ENCODE assay signal across 2 cellular contexts in genomic region chr19:38224014-38224862, GRCh38.
TF ChIP-seq lines count a peak whose summit lies in the region.

Gene DPF1 (minus strand): TSS chr19:38224222. CDS start chr19:38224142, 80 bp downstream.

TF ChIP-seq in WTC11, 78 proteins besides CTCF, POLR2A, EP300 and RAD21 (continued from another document and continues in another):
- TF ChIP-seq KAT7 (CRISPR knock-in tag; IDR thresholded peaks at IDR 0.05; ENCODE audit: borderline replicate concordance) (no peak), TP53 (CRISPR knock-in tag; IDR thresholded peaks at IDR 0.05) (no peak), ZBTB21 (CRISPR knock-in tag; IDR thresholded peaks at IDR 0.05; ENCODE audit: borderline replicate concordance) (no peak), GABPB1 (CRISPR knock-in tag; IDR thresholded peaks at IDR 0.05) (no peak), ZNF317 (CRISPR knock-in tag; IDR thresholded peaks at IDR 0.05; ENCODE audit: borderline replicate concordance, low read depth) (no peak), NFYB (CRISPR knock-in tag; conservative IDR thresholded peaks at IDR 0.05; ENCODE audit: low read depth) (peak; percentile 88), NR3C1 (CRISPR knock-in tag; conservative IDR thresholded peaks at IDR 0.05; ENCODE audit: low read depth) (no peak), ATF2 (CRISPR knock-in tag; IDR thresholded peaks at IDR 0.05; ENCODE audit: borderline replicate concordance, low read depth) (no peak), FOXK1 (CRISPR knock-in tag; IDR thresholded peaks at IDR 0.05) (peak; percentile 18; the same call in 1 of the 2 replicates), FOXJ3 (CRISPR knock-in tag; IDR thresholded peaks at IDR 0.05; ENCODE audit: borderline replicate concordance) (no peak), SMAD4 (CRISPR knock-in tag; IDR thresholded peaks at IDR 0.05) (no peak), CBFB (CRISPR knock-in tag; IDR thresholded peaks at IDR 0.05; ENCODE audit: low read depth) (no peak), PRDM15 (CRISPR knock-in tag; IDR thresholded peaks at IDR 0.05) (no peak), ZMAT4 (CRISPR knock-in tag; IDR thresholded peaks at IDR 0.05) (no peak), ZBTB43 (CRISPR knock-in tag; IDR thresholded peaks at IDR 0.05) (peak; percentile 87), SP1 (CRISPR knock-in tag; conservative IDR thresholded peaks at IDR 0.05) (peak; percentile 98), CDX4 (CRISPR knock-in tag; IDR thresholded peaks at IDR 0.05; ENCODE audit: borderline replicate concordance) (no peak), ESRRA (CRISPR knock-in tag; IDR thresholded peaks at IDR 0.05; ENCODE audit: borderline replicate concordance) (peak; percentile 42; the same call in 1 of the 2 replicates), CREM (CRISPR knock-in tag; IDR thresholded peaks at IDR 0.05) (no peak), NR2C2 (CRISPR knock-in tag; IDR thresholded peaks at IDR 0.05) (no peak), NR1H2 (CRISPR knock-in tag; IDR thresholded peaks at IDR 0.05) (no peak), HMGXB4 (CRISPR knock-in tag; IDR thresholded peaks at IDR 0.05) (peak; percentile 51; the same call in 1 of the 2 replicates), PRRX2 (CRISPR knock-in tag; IDR thresholded peaks at IDR 0.05) (no peak)

TF ChIP-seq in HepG2, 621 proteins besides CTCF, POLR2A, EP300 and RAD21 (continued from another document and continues in another):
- TF ChIP-seq PATZ1 (CRISPR knock-in tag; IDR thresholded peaks at IDR 0.05): peak; percentile 79
- TF ChIP-seq ZNF605 (CRISPR knock-in tag; IDR thresholded peaks at IDR 0.05): no peak
- 0 out of 2 replicates have a peak, but pooled peaks have one; percentile 14 for TF ChIP-seq ZNF331 (CRISPR knock-in tag; IDR thresholded peaks at IDR 0.05)
- TF ChIP-seq HNRNPLL (IDR thresholded peaks at IDR 0.05; ENCODE audit: low read depth, low read length, poor library complexity, severe bottlenecking): peak; percentile 14
- TF ChIP-seq ZBTB43 (CRISPR knock-in tag; conservative IDR thresholded peaks at IDR 0.05): 0 out of 2 replicates have a peak, but pooled peaks have one; percentile 60
- peak; percentile 36; the same call in 1 of the 2 replicates for TF ChIP-seq HOXA3 (CRISPR knock-in tag; IDR thresholded peaks at IDR 0.05)
- TF ChIP-seq ZNF33B (CRISPR knock-in tag; IDR thresholded peaks at IDR 0.05): no peak
- TF ChIP-seq ZBTB40 (IDR thresholded peaks at IDR 0.05): no peak
- no peak for TF ChIP-seq ZBTB40 (CRISPR knock-in tag; IDR thresholded peaks at IDR 0.05)
- peak; percentile 26; the same call in 1 of the 2 replicates for TF ChIP-seq ARID5B (CRISPR knock-in tag; IDR thresholded peaks at IDR 0.05)
- 0 out of 2 replicates have a peak, but pooled peaks have one; percentile 58 for TF ChIP-seq MAZ (IDR thresholded peaks at IDR 0.05; ENCODE audit: borderline replicate concordance, low read depth, low read length)
- peak; percentile 86 for TF ChIP-seq MAZ (CRISPR knock-in tag; IDR thresholded peaks at IDR 0.05; ENCODE audit: low read depth)
- peak; percentile 88 for TF ChIP-seq NFYB (CRISPR knock-in tag; IDR thresholded peaks at IDR 0.05)
- TF ChIP-seq MXI1 (IDR thresholded peaks at IDR 0.05; ENCODE audit: borderline replicate concordance, low read depth, low read length): peak; percentile 69; the same call in 1 of the 3 replicates
- TF ChIP-seq SPEN (CRISPR knock-in tag; IDR thresholded peaks at IDR 0.05; ENCODE audit: low read depth): peak; percentile 74
- TF ChIP-seq ZNF577 (CRISPR knock-in tag; IDR thresholded peaks at IDR 0.05; ENCODE audit: borderline replicate concordance, low read depth): no peak
- TF ChIP-seq ZNF574 (CRISPR knock-in tag; IDR thresholded peaks at IDR 0.05): peak; percentile 90
- TF ChIP-seq ZNF709 (CRISPR knock-in tag; IDR thresholded peaks at IDR 0.05): no peak
- 0 out of 2 replicates have a peak, but pooled peaks have one; percentile 43 for TF ChIP-seq SIN3A (IDR thresholded peaks at IDR 0.05; ENCODE audit: borderline replicate concordance, low read depth, low read length)
- TF ChIP-seq ZMYM2 (CRISPR knock-in tag; IDR thresholded peaks at IDR 0.05): 0 out of 2 replicates have a peak, but pooled peaks have one; percentile 40
- TF ChIP-seq HDAC1 (CRISPR knock-in tag; IDR thresholded peaks at IDR 0.05): peak; percentile 53
- TF ChIP-seq JDP2 (CRISPR knock-in tag; IDR thresholded peaks at IDR 0.05; ENCODE audit: borderline replicate concordance): no peak
- TF ChIP-seq DR1 (CRISPR knock-in tag; IDR thresholded peaks at IDR 0.05): no peak
- TF ChIP-seq ZNF558 (CRISPR knock-in tag; IDR thresholded peaks at IDR 0.05; ENCODE audit: borderline replicate concordance): no peak
- peak; percentile 92 for TF ChIP-seq DNMT1 (CRISPR knock-in tag; IDR thresholded peaks at IDR 0.05)
- peak; percentile 32; the same call in 1 of the 2 replicates for TF ChIP-seq ELF3 (CRISPR knock-in tag; IDR thresholded peaks at IDR 0.05)
- peak; percentile 47; the same call in 1 of the 2 replicates for TF ChIP-seq MXD4 (CRISPR knock-in tag; IDR thresholded peaks at IDR 0.05)
- TF ChIP-seq NFE2L1 (CRISPR knock-in tag; IDR thresholded peaks at IDR 0.05; ENCODE audit: borderline replicate concordance): no peak
